Comparison of ENCODE assay signal across 30 cellular contexts in genomic region chr3:87468235-87468634, GRCh38.
"Had no signal": no experiment of that assay in that cellular context is flagged by ENCODE, and none has a peak within 500 bp of the region (broad histone marks: within the 10 kb centered on the region; RNA-seq: fewer than 3 reads in every experiment).

No MANE protein-coding gene starts in this region.

- H3K9me3 Mint-ChIP-seq: activated CD4-positive, alpha-beta memory T cell treated with anti-CD3 and anti-CD28 coated beads, Interleukin-2, amount 10 ng/mL, durations not matched to agents 7 days and 5 days; activated CD4-positive, alpha-beta T cell treated with anti-CD3 and anti-CD28 coated beads, Interleukin-2, amount 10 ng/mL, durations not matched to agents 7 days and 5 days; activated naive CD4-positive, alpha-beta T cell treated with anti-CD3 and anti-CD28 coated beads, Interleukin-2, amount 10 ng/mL, durations not matched to agents 7 days and 5 days; T-helper 2 cell treated with Interferon-gamma antibody and Interleukin-4, amounts not matched to agents 5 μg/mL and 100 μg/mL, for 36 hours had no signal

- H3K4me3 Mint-ChIP-seq: activated CD4-positive, alpha-beta memory T cell treated with anti-CD3 and anti-CD28 coated beads, Interleukin-2, amount 10 ng/mL, durations not matched to agents 7 days and 5 days; activated CD4-positive, alpha-beta T cell treated with anti-CD3 and anti-CD28 coated beads, Interleukin-2, amount 10 ng/mL, durations not matched to agents 7 days and 5 days; activated naive CD4-positive, alpha-beta T cell treated with anti-CD3 and anti-CD28 coated beads, Interleukin-2, amount 10 ng/mL, durations not matched to agents 7 days and 5 days; activated naive CD8-positive, alpha-beta T cell treated with anti-CD3 and anti-CD28 coated beads, Interleukin-2, amount 10 ng/mL, durations not matched to agents 7 days and 5 days; activated T-cell treated with anti-CD3 and anti-CD28 coated beads, Interleukin-2, amount 50 U/mL, for 24 hours; activated T-cell treated with anti-CD3 and anti-CD28 coated beads, Interleukin-2, amount 50 U/mL, for 72 hours; brain; T-helper 17 cell; T-helper 2 cell treated with Interferon-gamma antibody and Interleukin-4, amounts not matched to agents 5 μg/mL and 100 μg/mL, for 36 hours; WTC11 had no signal

- H3K4me3 ChIP-seq: ascending aorta, breast epithelium, cardiac muscle cell, colonic mucosa had no signal

- H3K27ac Mint-ChIP-seq: activated CD4-positive, alpha-beta memory T cell treated with anti-CD3 and anti-CD28 coated beads, Interleukin-2, amount 10 ng/mL, durations not matched to agents 7 days and 5 days; activated CD4-positive, alpha-beta T cell treated with anti-CD3 and anti-CD28 coated beads, Interleukin-2, amount 10 ng/mL, durations not matched to agents 7 days and 5 days; activated naive CD4-positive, alpha-beta T cell treated with anti-CD3 and anti-CD28 coated beads, Interleukin-2, amount 10 ng/mL, durations not matched to agents 7 days and 5 days; activated naive CD4-positive, alpha-beta T cell treated with anti-CD3 and anti-CD28 coated beads, Interleukin-2, amount 50 U/mL, for 72 hours; activated naive CD8-positive, alpha-beta T cell treated with anti-CD3 and anti-CD28 coated beads, Interleukin-2, amount 10 ng/mL, durations not matched to agents 7 days and 5 days; activated T-cell treated with anti-CD3 and anti-CD28 coated beads, Interleukin-2, amount 50 U/mL, for 24 hours; activated T-cell treated with anti-CD3 and anti-CD28 coated beads, Interleukin-2, amount 50 U/mL, for 72 hours; brain; T-helper 17 cell; T-helper 2 cell treated with Interferon-gamma antibody and Interleukin-4, amounts not matched to agents 5 μg/mL and 100 μg/mL, for 36 hours; WTC11 had no signal

- FAIRE-seq: frontal cortex had no signal

- H3K36me3 ChIP-seq: ascending aorta, breast epithelium, cardiac muscle cell, colonic mucosa had no signal

- H3K36me3 Mint-ChIP-seq: activated naive CD4-positive, alpha-beta T cell treated with anti-CD3 and anti-CD28 coated beads, Interleukin-2, amount 10 ng/mL, durations not matched to agents 7 days and 5 days; activated naive CD8-positive, alpha-beta T cell treated with anti-CD3 and anti-CD28 coated beads, Interleukin-2, amount 10 ng/mL, durations not matched to agents 7 days and 5 days; brain had no signal

- ATAC-seq: activated naive CD4-positive, alpha-beta T cell treated with anti-CD3 and anti-CD28 coated beads, Interleukin-2, amount 50 U/mL, for 72 hours; activated T-cell treated with anti-CD3 and anti-CD28 coated beads, Interleukin-2, amount 50 U/mL, for 72 hours; esophagus mucosa; T-helper 17 cell; WTC11 had no signal

- H3K27me3 Mint-ChIP-seq: activated CD4-positive, alpha-beta memory T cell treated with anti-CD3 and anti-CD28 coated beads, Interleukin-2, amount 10 ng/mL, durations not matched to agents 7 days and 5 days; activated CD4-positive, alpha-beta T cell treated with anti-CD3 and anti-CD28 coated beads, Interleukin-2, amount 10 ng/mL, durations not matched to agents 7 days and 5 days; activated naive CD4-positive, alpha-beta T cell treated with anti-CD3 and anti-CD28 coated beads, Interleukin-2, amount 10 ng/mL, durations not matched to agents 7 days and 5 days; activated naive CD8-positive, alpha-beta T cell treated with anti-CD3 and anti-CD28 coated beads, Interleukin-2, amount 10 ng/mL, durations not matched to agents 7 days and 5 days; activated T-cell treated with anti-CD3 and anti-CD28 coated beads, Interleukin-2, amount 50 U/mL, for 24 hours; T-helper 17 cell had no signal

- H3K27me3 ChIP-seq: ascending aorta, breast epithelium, cardiac muscle cell, colonic mucosa had no signal

- H3K4me1 ChIP-seq: ascending aorta, breast epithelium, colonic mucosa had no signal

- H3K27ac ChIP-seq: ascending aorta, breast epithelium, cardiac muscle cell, colonic mucosa, VCaP had no signal

- DNase-seq: activated CD4-positive, alpha-beta memory T cell treated with anti-CD3 and anti-CD28 coated beads, Interleukin-2, amount 10 ng/mL, durations not matched to agents 7 days and 5 days; activated CD4-positive, alpha-beta T cell treated with anti-CD3 and anti-CD28 coated beads for 1 hour; activated CD4-positive, alpha-beta T cell treated with anti-CD3 and anti-CD28 coated beads for 4 hours; activated CD4-positive, alpha-beta T cell treated with anti-CD3 and anti-CD28 coated beads, Interleukin-2, amount 10 ng/mL, durations not matched to agents 7 days and 5 days; activated CD4-positive, alpha-beta T cell treated with anti-CD3 and anti-CD28 coated beads, Interleukin-2, amount 50 U/mL, for 4 hours; activated CD8-positive, alpha-beta memory T cell treated with anti-CD3 and anti-CD28 coated beads, Interleukin-2, amount 50 U/mL, for 48 hours; activated gamma-delta T cell; activated naive CD4-positive, alpha-beta T cell; activated naive CD4-positive, alpha-beta T cell treated with anti-CD3 and anti-CD28 coated beads, Interleukin-2, amount 10 ng/mL, durations not matched to agents 7 days and 5 days; activated naive CD8-positive, alpha-beta T cell treated with anti-CD3 and anti-CD28 coated beads, Interleukin-2, amount 10 ng/mL, durations not matched to agents 7 days and 5 days; activated T-cell treated with anti-CD3 and anti-CD28 coated beads for 4 hours; activated T-cell treated with anti-CD3 and anti-CD28 coated beads, Interleukin-2, amount 50 U/mL, for 24 hours; activated T-cell treated with anti-CD3 and anti-CD28 coated beads, Interleukin-2, amount 50 U/mL, for 72 hours; central memory CD4-positive, alpha-beta T cell; cerebellar nuclear complex; colonic mucosa; effector CD8-positive, alpha-beta T cell; head of caudate nucleus; T-helper 17 cell; T1000 had no signal

- H3K4me1 Mint-ChIP-seq: activated CD4-positive, alpha-beta memory T cell treated with anti-CD3 and anti-CD28 coated beads, Interleukin-2, amount 10 ng/mL, durations not matched to agents 7 days and 5 days; activated CD4-positive, alpha-beta T cell treated with anti-CD3 and anti-CD28 coated beads, Interleukin-2, amount 10 ng/mL, durations not matched to agents 7 days and 5 days; activated naive CD4-positive, alpha-beta T cell treated with anti-CD3 and anti-CD28 coated beads, Interleukin-2, amount 10 ng/mL, durations not matched to agents 7 days and 5 days; activated naive CD8-positive, alpha-beta T cell treated with anti-CD3 and anti-CD28 coated beads, Interleukin-2, amount 10 ng/mL, durations not matched to agents 7 days and 5 days; brain; T-helper 17 cell; WTC11 had no signal

- H3K9me3 ChIP-seq: colonic mucosa had no signal
